ENCODE assay signal across 8 cellular contexts in the genomic region with DNA sequence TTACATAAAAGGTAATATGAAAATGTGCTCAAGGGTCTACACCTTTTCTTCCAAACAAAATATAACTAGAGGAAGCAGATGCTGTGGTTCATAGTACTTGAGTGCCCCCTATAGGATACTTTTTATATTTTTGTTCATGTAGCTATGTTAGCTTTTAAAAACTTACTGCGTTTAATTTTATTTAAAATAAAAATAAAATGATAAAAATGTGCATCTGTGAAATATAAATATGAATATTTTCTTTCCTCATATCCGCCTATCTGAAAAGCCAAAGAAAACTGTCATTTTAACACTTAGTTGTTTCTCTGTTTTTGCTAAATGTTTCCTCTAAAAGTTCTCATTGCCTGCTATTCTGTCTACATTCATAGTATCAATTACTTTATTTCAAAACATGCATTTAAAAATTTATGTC. TPM values are rescaled to one million over a fixed set of nuclear protein-coding genes. Genes with fewer than 3 reads are reported as not detected.
DNase-seq lines count a peak whose midpoint lies in the region; ATAC-seq, FAIRE-seq and TF ChIP-seq lines count a peak whose summit lies in the region.

No MANE protein-coding gene starts in this region.

- peak; percentile 71 for TF ChIP-seq CTCF in A673 (conservative IDR thresholded peaks at IDR 0.05; ENCODE audit: low read depth, low read length)
- peak in 1 of 3 experiments; percentile 37; a peak in 1 of 6 replicates for TF ChIP-seq CTCF in K562 (IDR thresholded peaks at IDR 0.05 in 2 of 3, conservative IDR thresholded peaks at IDR 0.05 in 1 of 3; ENCODE audit: insufficient read depth in 2 of 3, low read depth in 1 of 3, low read length in 3 of 3)

- H3K4me1 Mint-ChIP-seq in T-cell: no peaks in the 10 kb centered on the region

- H2AFZ ChIP-seq in K562 (ENCODE audit: low read depth, low read length): no peak overlapping the region

- H3K9ac ChIP-seq in K562 (ENCODE audit: insufficient read depth in 1 of 2, low read depth in 2 of 2, low read length in 2 of 2): no peak overlapping the region

- H3K79me2 ChIP-seq in K562 (ENCODE audit: control insufficient read depth, insufficient read depth, low read length): no peaks in the 10 kb centered on the region

- H3K4me3 Mint-ChIP-seq in T-cell: no peak overlapping the region

- POLR2A ChIA-PET in A673 (lab: Charles Lee; ENCODE audit: low non-redundant PET): interaction anchor here (0.7 kb wide), 1 partner anchor 1996 kb away, joined by 6 read pairs; no protein-coding TSS in a partner anchor
- POLR2A ChIA-PET in K562 (lab: Yijun Ruan, JAX): no interaction called here
- POLR2A ChIA-PET in T-cell (lab: Charles Lee): interaction anchor here in 1 of 2 donors (0.7 kb wide), 1 partner anchor 84 kb away, joined by 17 read pairs; no protein-coding TSS in a partner anchor

- in situ Hi-C loops in K562 (cut with MboI): no loop called here

- no peaks in the 10 kb centered on the region for H3K9me1 ChIP-seq in K562 (ENCODE audit: control insufficient read depth, insufficient read depth, low read length)

- no peak for FAIRE-seq in K562 (lab: Jason Lieb, UNC)

- no peak overlapping the region for H3K27ac Mint-ChIP-seq in T-cell

- H3K27me3 Mint-ChIP-seq in T-cell: no peaks in the 10 kb centered on the region

- WGBS in K562 (ENCODE audit: insufficient coverage, low coverage, missing lambda C conversion rate): 2% methylated on average over 2 of the region's 2 CpGs

- H3K4me1 ChIP-seq in A673 (ENCODE audit: insufficient read depth, low read length, poor library complexity, severe bottlenecking): peaks cover 42% of the 10 kb centered on the region
- no peaks in the 10 kb centered on the region for H3K4me1 ChIP-seq in K562 (replicated peaks in 1 of 2; ENCODE audit: control insufficient read depth in 2 of 2, insufficient read depth in 2 of 2, low read length in 2 of 2)

- H3K4me3 ChIP-seq in A673 (ENCODE audit: low read depth, low read length, poor library complexity, severe bottlenecking) (no peak overlapping the region), K562 (no peak overlapping the region)

- peaks cover 0 to 3% (median 0%) of the 10 kb centered on the region in 3 donors for H3K9me3 Mint-ChIP-seq in T-cell

- DNase-seq in A673 (ENCODE audit: low spot score) (peak; percentile 64), NCI-H2081 (lab: John Stamatoyannopoulos, UW) (peak; percentile 31 to 48), K562 (ENCODE audit: extremely low read depth in 1 of 4, low spot score in 3 of 4) (peak in 1 of 4 experiments; percentile 6), midbrain (lab: John Stamatoyannopoulos, UW) (peak; percentile 71), T-cell (no peak)
- DNase-seq in activated CD4-positive, alpha-beta T cell treated with anti-CD3 and anti-CD28 coated beads for 4 hours: no peak

- TF ChIP-seq POLR2A in K562 (conservative IDR thresholded peaks at IDR 0.05): no peak

- no peak overlapping the region for H3K27ac ChIP-seq in A673 (ENCODE audit: low read depth, low read length, poor library complexity, severe bottlenecking)
- H3K27ac ChIP-seq in K562 (ENCODE audit: extremely low read depth, low read depth, low read length): no peak overlapping the region

- H4K20me1 ChIP-seq in K562 (replicated peaks; ENCODE audit: control insufficient read depth, insufficient read depth, low read length): no peaks in the 10 kb centered on the region

- no TSS peak for BruUV-seq in A673 (replicated peaks; lab: Mats Ljungman, UMichigan)
- BruUV-seq in K562 (replicated peaks; lab: Mats Ljungman, UMichigan): no TSS peak

- intact Hi-C loops in A673 (cut with micrococcal nuclease; ENCODE audit: unreplicated experiment): loop anchor here (10.0 kb wide), 1 partner anchor 806 kb away; no protein-coding TSS in a partner anchor
- intact Hi-C loops in K562 (cut with micrococcal nuclease): no loop called here

- CTCF ChIA-PET in A673 (lab: Charles Lee) (interaction anchor here (0.6 to 0.7 kb wide), 2 partner anchors 402 to 1279 kb away, joined by 3 to 5 read pairs; no protein-coding TSS in a partner anchor), K562 (lab: Yijun Ruan, JAX; ENCODE audit: low intra/inter-chr PET ratio) (no interaction called here), T-cell (lab: Charles Lee) (no interaction called here)

- no peaks in the 10 kb centered on the region for H3K36me3 Mint-ChIP-seq in T-cell

- ATAC-seq in GM18861 (IDR thresholded peaks at IDR 0.05; ENCODE audit: unreplicated experiment) (peak; percentile 71), K562 (no peak), HG02852 (IDR thresholded peaks at IDR 0.05; ENCODE audit: unreplicated experiment) (no peak), T-cell (replicated peaks in 1 of 4) (no peak)

- H3K9me3 ChIP-seq in A673 (ENCODE audit: low read depth, low read length, poor library complexity, severe bottlenecking) (no peaks in the 10 kb centered on the region), K562 (replicated peaks; ENCODE audit: control insufficient read depth, insufficient read depth, low read depth, low read length) (no peaks in the 10 kb centered on the region)

- no peak for TF ChIP-seq EP300 in K562 (IDR thresholded peaks at IDR 0.05; ENCODE audit: low read length)

- H3K27me3 ChIP-seq in A673 (replicated peaks; ENCODE audit: insufficient read depth, low read depth, low read length, poor library complexity) (no peaks in the 10 kb centered on the region), K562 (ENCODE audit: control insufficient read depth in 2 of 2, insufficient read depth in 2 of 2, low read length in 2 of 2) (no peaks in the 10 kb centered on the region)

- peak; percentile 32 to 55 for TF ChIP-seq RAD21 in K562 (CRISPR knock-in tag; conservative IDR thresholded peaks at IDR 0.05 in 1 of 2, IDR thresholded peaks at IDR 0.05 in 1 of 2)

- H3K36me3 ChIP-seq in A673 (ENCODE audit: insufficient read depth, low read length, poor library complexity, severe bottlenecking): no peaks in the 10 kb centered on the region
- H3K36me3 ChIP-seq in K562 (ENCODE audit: control insufficient read depth, insufficient read depth, low read length): no peaks in the 10 kb centered on the region

- no peak overlapping the region for H3K4me2 ChIP-seq in K562 (ENCODE audit: insufficient read depth, low read length)

TF ChIP-seq in K562, 482 proteins besides CTCF, POLR2A, EP300 and RAD21 (continues in another document):
- TF ChIP-seq ZNF507 (tag; conservative IDR thresholded peaks at IDR 0.05) (no peak), THRAP3 (IDR thresholded peaks at IDR 0.05; ENCODE audit: borderline replicate concordance) (no peak), RFX5 (IDR thresholded peaks at IDR 0.05; ENCODE audit: low read depth, low read length) (no peak), PYGO2 (tag; IDR thresholded peaks at IDR 0.05) (no peak)
- TF ChIP-seq, protein P1, sequence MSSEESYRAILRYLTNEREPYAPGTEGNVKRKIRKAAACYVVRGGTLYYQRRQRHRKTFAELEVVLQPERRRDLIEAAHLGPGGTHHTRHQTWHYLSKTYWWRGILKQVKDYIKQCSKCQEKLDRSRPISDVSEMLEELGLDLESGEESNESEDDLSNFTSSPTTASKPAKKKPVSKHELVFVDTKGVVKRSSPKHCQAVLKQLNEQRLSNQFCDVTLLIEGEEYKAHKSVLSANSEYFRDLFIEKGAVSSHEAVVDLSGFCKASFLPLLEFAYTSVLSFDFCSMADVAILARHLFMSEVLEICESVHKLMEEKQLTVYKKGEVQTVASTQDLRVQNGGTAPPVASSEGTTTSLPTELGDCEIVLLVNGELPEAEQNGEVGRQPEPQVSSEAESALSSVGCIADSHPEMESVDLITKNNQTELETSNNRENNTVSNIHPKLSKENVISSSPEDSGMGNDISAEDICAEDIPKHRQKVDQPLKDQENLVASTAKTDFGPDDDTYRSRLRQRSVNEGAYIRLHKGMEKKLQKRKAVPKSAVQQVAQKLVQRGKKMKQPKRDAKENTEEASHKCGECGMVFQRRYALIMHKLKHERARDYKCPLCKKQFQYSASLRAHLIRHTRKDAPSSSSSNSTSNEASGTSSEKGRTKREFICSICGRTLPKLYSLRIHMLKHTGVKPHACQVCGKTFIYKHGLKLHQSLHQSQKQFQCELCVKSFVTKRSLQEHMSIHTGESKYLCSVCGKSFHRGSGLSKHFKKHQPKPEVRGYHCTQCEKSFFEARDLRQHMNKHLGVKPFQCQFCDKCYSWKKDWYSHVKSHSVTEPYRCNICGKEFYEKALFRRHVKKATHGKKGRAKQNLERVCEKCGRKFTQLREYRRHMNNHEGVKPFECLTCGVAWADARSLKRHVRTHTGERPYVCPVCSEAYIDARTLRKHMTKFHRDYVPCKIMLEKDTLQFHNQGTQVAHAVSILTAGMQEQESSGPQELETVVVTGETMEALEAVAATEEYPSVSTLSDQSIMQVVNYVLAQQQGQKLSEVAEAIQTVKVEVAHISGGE (CRISPR knock-in tag; IDR thresholded peaks at IDR 0.05): no peak
- TF ChIP-seq, protein P2, sequence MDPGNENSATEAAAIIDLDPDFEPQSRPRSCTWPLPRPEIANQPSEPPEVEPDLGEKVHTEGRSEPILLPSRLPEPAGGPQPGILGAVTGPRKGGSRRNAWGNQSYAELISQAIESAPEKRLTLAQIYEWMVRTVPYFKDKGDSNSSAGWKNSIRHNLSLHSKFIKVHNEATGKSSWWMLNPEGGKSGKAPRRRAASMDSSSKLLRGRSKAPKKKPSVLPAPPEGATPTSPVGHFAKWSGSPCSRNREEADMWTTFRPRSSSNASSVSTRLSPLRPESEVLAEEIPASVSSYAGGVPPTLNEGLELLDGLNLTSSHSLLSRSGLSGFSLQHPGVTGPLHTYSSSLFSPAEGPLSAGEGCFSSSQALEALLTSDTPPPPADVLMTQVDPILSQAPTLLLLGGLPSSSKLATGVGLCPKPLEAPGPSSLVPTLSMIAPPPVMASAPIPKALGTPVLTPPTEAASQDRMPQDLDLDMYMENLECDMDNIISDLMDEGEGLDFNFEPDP (CRISPR knock-in tag; IDR thresholded peaks at IDR 0.05): no peak

RNA-seq across cellular contexts. Expression of a gene that starts 9.6 kb away (rescaled TPM):
- total RNA-seq in A673 (2021) (9.9 and 11.0 TPM in 2 replicates), K562 (2014; rRNA removed) (not detected in 2 replicates), K562 (2014; rRNA removed; fragmentation: Illumina TruSeq; extraction: Trizol) (not detected in 2 replicates), K562 (2015; rRNA removed; fragmentation: Illumina TruSeq; extraction: Trizol) (not detected in 2 replicates), K562 (2021) (not detected in 2 replicates), T-cell (not detected)
- total RNA-seq in K562 (2011; cell fraction: chromatin; rRNA removed; ENCODE audit: low replicate concordance): not detected in 2 replicates
- total RNA-seq in K562 (2011; cell fraction: nucleolus; rRNA removed): not detected in 2 replicates
- not detected in 2 replicates for total RNA-seq in K562 (2011; cell fraction: nucleoplasm; rRNA removed)
- polyA plus RNA-seq in K562 (2011; rRNA removed) (not detected in 2 replicates), K562 (2014; fragmentation: Illumina TruSeq; extraction: Trizol) (not detected in 2 replicates), K562 (2014; fragmentation: Nextera tagmentation; extraction: Ambion mirVana) (not detected), K562 (2014; rRNA removed) (not detected in 2 replicates)
- not detected in 2 replicates for polyA plus RNA-seq in K562 (2011; cell fraction: cytosol; rRNA removed)
- not detected in 2 replicates for polyA plus RNA-seq in K562 (2011; cell fraction: nucleus; rRNA removed)
- not detected in 2 replicates for polyA plus RNA-seq in K562 (2012)
- not detected in 2 replicates for polyA minus RNA-seq in K562 (2011; rRNA and poly(A)+ RNA removed)
- polyA minus RNA-seq in K562 (2011; cell fraction: cytosol; rRNA and poly(A)+ RNA removed): not detected in 2 replicates
- polyA minus RNA-seq in K562 (2011; cell fraction: nucleus; rRNA and poly(A)+ RNA removed): not detected in 2 replicates

Comparison
In these comparisons a context has a peak if more than half of its experiments do, and no peak if none do; other contexts are left out.
1. DNase-seq: peak in A673 (single experiment), NCI-H2081 (2 of 2) and midbrain (single experiment); none in activated CD4-positive, alpha-beta T cell treated with anti-CD3 and anti-CD28 coated beads for 4 hours (0 of 2) and T-cell (0 of 34).
2. RNA of a gene that starts 9.6 kb away (total RNA-seq): 9.9 to 11.0 TPM in A673; not detected in K562 and not detected in T-cell; every median in the first group is over 10 times any median in the second.